ENCODE assay signal across 8 cellular contexts in the genomic region with DNA sequence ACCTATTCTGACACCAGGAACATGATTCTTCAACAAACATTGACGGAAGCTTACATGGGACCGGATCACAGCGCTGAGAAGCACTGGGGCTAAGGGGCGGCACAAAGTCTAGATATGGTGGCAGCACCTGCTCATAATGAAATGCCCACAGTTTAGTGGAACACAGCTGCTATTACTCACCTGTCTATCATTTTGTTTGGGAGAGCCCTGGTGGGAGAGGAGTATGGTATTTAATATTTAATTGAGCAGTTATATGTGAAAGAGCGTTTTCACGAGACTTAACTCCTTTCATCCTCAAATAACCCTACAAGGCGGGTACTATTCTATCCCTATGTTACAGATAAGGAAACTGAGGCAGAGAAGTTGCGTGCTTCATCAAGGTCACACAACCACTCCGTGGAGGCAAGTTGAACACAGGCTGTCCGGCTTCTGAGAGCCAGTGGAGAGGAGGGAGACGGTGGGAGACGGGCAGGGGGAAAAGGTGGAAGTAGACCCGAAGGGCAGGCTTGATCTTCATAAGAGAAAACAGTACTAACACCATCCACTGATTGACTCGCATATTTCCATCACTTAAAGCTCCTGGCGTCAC. TPM values are rescaled to one million over a fixed set of nuclear protein-coding genes. Genes with fewer than 3 reads are reported as not detected.
DNase-seq lines count a peak whose midpoint lies in the region; ATAC-seq, FAIRE-seq and TF ChIP-seq lines count a peak whose summit lies in the region.

No MANE protein-coding gene starts in this region.

- no peak overlapping the region for H3K27ac ChIP-seq in AG04450 (ENCODE audit: low read depth, low read length)

- DNase-seq in AG04450 (ENCODE audit: low read depth, low spot score): no peak
- no peak for DNase-seq in stimulated activated naive CD8-positive, alpha-beta T cell treated with anti-CD3 and anti-CD28 coated beads, Interleukin-15, amount 100 ng/mL, for 72 hours
- no peak for DNase-seq in NCI-H2107 treated with DMSO at 0.1 percent for 48 hours (lab: John Stamatoyannopoulos, UW; ENCODE audit: unreplicated experiment)
- DNase-seq in GM19239 (ENCODE audit: insufficient read length, low spot score): no peak

- H3K4me3 Mint-ChIP-seq in activated T-helper 17 cell treated with anti-CD3 and anti-CD28 coated beads, Interleukin-2, amount 50 U/mL, for 72 hours: peak overlapping the region; percentile 97
- peak overlapping the region; percentile 93 to 95 for H3K4me3 Mint-ChIP-seq in stimulated activated naive CD8-positive, alpha-beta T cell treated with anti-CD3 and anti-CD28 coated beads, Interleukin-15, amount 100 ng/mL, for 72 hours

- no peaks in the 10 kb centered on the region for H3K36me3 ChIP-seq in iPS-15b (ENCODE audit: control insufficient read depth, insufficient read depth, low read length)

- CTCF ChIA-PET in AG04450 (lab: Charles Lee): no interaction called here

- FAIRE-seq in GM19239 (lab: Jason Lieb, UNC): no peak

- H3K4me1 Mint-ChIP-seq in activated T-helper 17 cell treated with anti-CD3 and anti-CD28 coated beads, Interleukin-2, amount 50 U/mL, for 72 hours: peaks cover 27% of the 10 kb centered on the region
- H3K4me1 Mint-ChIP-seq in stimulated activated naive CD8-positive, alpha-beta T cell treated with anti-CD3 and anti-CD28 coated beads, Interleukin-15, amount 100 ng/mL, for 72 hours: peaks cover 48% of the 10 kb centered on the region

- ATAC-seq in GM19043 (IDR thresholded peaks at IDR 0.05; ENCODE audit: low read depth, unreplicated experiment) (peak; percentile 11), HG03280 (IDR thresholded peaks at IDR 0.05; ENCODE audit: unreplicated experiment) (peak; percentile 17)
- peak; percentile 11 for ATAC-seq in activated T-helper 17 cell treated with anti-CD3 and anti-CD28 coated beads, Interleukin-2, amount 50 U/mL, for 72 hours (replicated peaks)
- peak; percentile 35 for ATAC-seq in stimulated activated naive CD8-positive, alpha-beta T cell treated with anti-CD3 and anti-CD28 coated beads, Interleukin-15, amount 100 ng/mL, for 72 hours

- no peaks in the 10 kb centered on the region for H3K9me3 ChIP-seq in AG04450 (ENCODE audit: control insufficient read depth, insufficient read depth, low read length)
- no peaks in the 10 kb centered on the region for H3K9me3 ChIP-seq in iPS-15b (ENCODE audit: control insufficient read depth, insufficient read depth, low read length)

- H3K27me3 ChIP-seq in AG04450 (ENCODE audit: control insufficient read depth, insufficient read depth, low read length): no peaks in the 10 kb centered on the region
- H3K27me3 ChIP-seq in iPS-15b (ENCODE audit: control insufficient read depth, insufficient read depth, low read length): no peaks in the 10 kb centered on the region

- peaks cover 47% of the 10 kb centered on the region for H3K36me3 Mint-ChIP-seq in activated T-helper 17 cell treated with anti-CD3 and anti-CD28 coated beads, Interleukin-2, amount 50 U/mL, for 72 hours (ENCODE audit: low read depth)

- POLR2A ChIA-PET in AG04450 (lab: Yijun Ruan, JAX): interaction anchor here (1.0 to 1.2 kb wide), 2 partner anchors 41 to 190 kb away, joined by 3 read pairs; a partner anchor contains a TSS

- peak overlapping the region; percentile 93 for H3K4me3 ChIP-seq in AG04450 (ENCODE audit: low read depth, low read length)
- peak overlapping the region; percentile 85 for H3K4me3 ChIP-seq in iPS-15b (ENCODE audit: low read depth, low read length)

- H3K4me1 ChIP-seq in iPS-15b (ENCODE audit: control insufficient read depth, insufficient read depth, low read length): no peaks in the 10 kb centered on the region

- no peaks in the 10 kb centered on the region for H3K9me3 Mint-ChIP-seq in activated T-helper 17 cell treated with anti-CD3 and anti-CD28 coated beads, Interleukin-2, amount 50 U/mL, for 72 hours
- H3K9me3 Mint-ChIP-seq in stimulated activated naive CD8-positive, alpha-beta T cell treated with anti-CD3 and anti-CD28 coated beads, Interleukin-15, amount 100 ng/mL, for 72 hours: no peaks in the 10 kb centered on the region

- no peak for TF ChIP-seq CTCF in AG04450 (IDR thresholded peaks at IDR 0.05; ENCODE audit: low read depth, low read length)

- H3K27ac Mint-ChIP-seq in activated T-helper 17 cell treated with anti-CD3 and anti-CD28 coated beads, Interleukin-2, amount 50 U/mL, for 72 hours: peak overlapping the region; percentile 98
- H3K27ac Mint-ChIP-seq in stimulated activated naive CD8-positive, alpha-beta T cell treated with anti-CD3 and anti-CD28 coated beads, Interleukin-15, amount 100 ng/mL, for 72 hours: peak overlapping the region; percentile 100

- peak overlapping the region; percentile 79 for H3K9ac ChIP-seq in iPS-15b (ENCODE audit: low read depth, low read length)

- no peaks in the 10 kb centered on the region for H3K27me3 Mint-ChIP-seq in activated T-helper 17 cell treated with anti-CD3 and anti-CD28 coated beads, Interleukin-2, amount 50 U/mL, for 72 hours
- H3K27me3 Mint-ChIP-seq in stimulated activated naive CD8-positive, alpha-beta T cell treated with anti-CD3 and anti-CD28 coated beads, Interleukin-15, amount 100 ng/mL, for 72 hours: no peaks in the 10 kb centered on the region

RNA-seq across cellular contexts. Expression of a gene that starts 0.8 kb away (rescaled TPM):
- 33.0 and 35.6 TPM in 2 replicates for polyA plus RNA-seq in AG04450 (2011; rRNA removed)
- 17.7 and 32.9 TPM in 2 replicates for polyA minus RNA-seq in AG04450 (2011; rRNA and poly(A)+ RNA removed)
- 10 to 100 TPM; 34.5 to 35.3 TPM for total RNA-seq in activated T-helper 17 cell treated with anti-CD3 and anti-CD28 coated beads, Interleukin-2, amount 50 U/mL, for 72 hours
